Comparison of ENCODE assay signal across 8 cellular contexts in genomic region chr5:151022511-151023018, GRCh38. TPM values are rescaled to one million over a fixed set of nuclear protein-coding genes. Genes with fewer than 3 reads are reported as not detected.
A peak's percentile ranks its signal among the peaks of the same experiment; 100 is the strongest.
DNase-seq lines count a peak whose midpoint lies in the region; ATAC-seq and TF ChIP-seq lines count a peak whose summit lies in the region.

No MANE protein-coding gene starts in this region.

- H3K27me3 ChIP-seq in fibroblast of lung (ENCODE audit: control insufficient read depth, insufficient read depth, low read length) (no peaks in the 10 kb centered on the region), transverse colon (no peaks in the 10 kb centered on the region)

- no peaks in the 10 kb centered on the region for H3K9me3 Mint-ChIP-seq in activated T-cell treated with anti-CD3 and anti-CD28 coated beads, Interleukin-2, amount 50 U/mL, for 72 hours
- H3K9me3 Mint-ChIP-seq in activated T-cell treated with anti-CD3 and anti-CD28 coated beads, Interleukin-2, amount 50 U/mL, for 4 hours = no peaks in the 10 kb centered on the region
- H3K9me3 Mint-ChIP-seq in nephron progenitor cell = no peaks in the 10 kb centered on the region

- TF ChIP-seq CTCF in fibroblast of lung (conservative IDR thresholded peaks at IDR 0.05 in 1 of 2, IDR thresholded peaks at IDR 0.05 in 1 of 2; ENCODE audit: low read depth in 1 of 2, low read length in 2 of 2) (no peak), nephron progenitor cell (IDR thresholded peaks at IDR 0.05) (no peak), transverse colon (IDR thresholded peaks at IDR 0.05) (no peak)

- H3K27me3 Mint-ChIP-seq in activated T-cell treated with anti-CD3 and anti-CD28 coated beads, Interleukin-2, amount 50 U/mL, for 72 hours (ENCODE audit: low read depth) = peaks cover 5% of the 10 kb centered on the region
- H3K27me3 Mint-ChIP-seq in activated T-cell treated with anti-CD3 and anti-CD28 coated beads, Interleukin-2, amount 50 U/mL, for 4 hours (ENCODE audit: low read depth) = no peaks in the 10 kb centered on the region
- H3K27me3 Mint-ChIP-seq in nephron progenitor cell (ENCODE audit: low read depth, poor library complexity) = peaks cover 23% of the 10 kb centered on the region

- no peak overlapping the region for H3K9ac ChIP-seq in fibroblast of lung (ENCODE audit: insufficient read depth, low read length)

- ATAC-seq in activated T-cell treated with anti-CD3 and anti-CD28 coated beads, Interleukin-2, amount 50 U/mL, for 72 hours (replicated peaks in 1 of 2) = peak; percentile 16 to 38
- ATAC-seq in activated T-cell treated with anti-CD3 and anti-CD28 coated beads, Interleukin-2, amount 50 U/mL, for 4 hours = no peak
- ATAC-seq in HG03469 (IDR thresholded peaks at IDR 0.05; ENCODE audit: unreplicated experiment) (no peak), GM18867 (IDR thresholded peaks at IDR 0.05; ENCODE audit: unreplicated experiment) (no peak)

- peak overlapping the region; percentile 38 for H3K27ac Mint-ChIP-seq in activated T-cell treated with anti-CD3 and anti-CD28 coated beads, Interleukin-2, amount 50 U/mL, for 72 hours
- no peak overlapping the region for H3K27ac Mint-ChIP-seq in nephron progenitor cell

- peak in 1 of 2 donors; percentile 13 for DNase-seq in activated T-cell treated with anti-CD3 and anti-CD28 coated beads, Interleukin-2, amount 50 U/mL, for 72 hours
- DNase-seq in activated T-cell treated with anti-CD3 and anti-CD28 coated beads, Interleukin-2, amount 50 U/mL, for 4 hours = no peak
- DNase-seq in fibroblast of lung (ENCODE audit: low read depth in 2 of 2) (peak in 1 of 2 donors; percentile 72), nephron progenitor cell (no peak), transverse colon (no peak), NCI-H1417 (lab: John Stamatoyannopoulos, UW) (no peak)

- 69 to 77% methylated on average over 2 to 7 of the region's 7 CpGs for WGBS in transverse colon (ENCODE audit: low coverage in 1 of 2), 2 donors

- peaks cover 4 to 9% of the 10 kb centered on the region in 2 donors for H3K36me3 Mint-ChIP-seq in activated T-cell treated with anti-CD3 and anti-CD28 coated beads, Interleukin-2, amount 50 U/mL, for 72 hours (ENCODE audit: insufficient read depth in 2 of 2)
- H3K36me3 Mint-ChIP-seq in activated T-cell treated with anti-CD3 and anti-CD28 coated beads, Interleukin-2, amount 50 U/mL, for 4 hours (ENCODE audit: insufficient read depth) = peaks cover 11% of the 10 kb centered on the region
- peaks cover 17% of the 10 kb centered on the region for H3K36me3 Mint-ChIP-seq in nephron progenitor cell (ENCODE audit: low read depth)

- H3K4me2 ChIP-seq in fibroblast of lung (ENCODE audit: extremely low read depth, insufficient read depth, low read length) = peak overlapping the region; percentile 66

- H3K4me1 Mint-ChIP-seq in activated T-cell treated with anti-CD3 and anti-CD28 coated beads, Interleukin-2, amount 50 U/mL, for 72 hours (ENCODE audit: low read depth) = peaks cover 18% of the 10 kb centered on the region
- H3K4me1 Mint-ChIP-seq in activated T-cell treated with anti-CD3 and anti-CD28 coated beads, Interleukin-2, amount 50 U/mL, for 4 hours (ENCODE audit: low read depth) = peaks cover 21% of the 10 kb centered on the region
- H3K4me1 Mint-ChIP-seq in nephron progenitor cell = peaks cover 20% of the 10 kb centered on the region

- no peak for TF ChIP-seq EP300 in transverse colon (IDR thresholded peaks at IDR 0.05; ENCODE audit: low read depth)

- H3K4me3 Mint-ChIP-seq in activated T-cell treated with anti-CD3 and anti-CD28 coated beads, Interleukin-2, amount 50 U/mL, for 72 hours = no peak overlapping the region
- no peak overlapping the region for H3K4me3 Mint-ChIP-seq in activated T-cell treated with anti-CD3 and anti-CD28 coated beads, Interleukin-2, amount 50 U/mL, for 4 hours
- H3K4me3 Mint-ChIP-seq in nephron progenitor cell = peak overlapping the region; percentile 67

- no peak for TF ChIP-seq POLR2A in transverse colon (IDR thresholded peaks at IDR 0.05)

- H3K36me3 ChIP-seq in fibroblast of lung (ENCODE audit: control insufficient read depth, insufficient read depth, low read length) = peaks cover under 1% of the 10 kb centered on the region
- H3K36me3 ChIP-seq in transverse colon = peaks cover 0 to 1% (median 0%) of the 10 kb centered on the region in 4 donors

- intact Hi-C loops in transverse colon (cut with DNase I; ENCODE audit: low total_unique reads) = no loop called here

- no peak overlapping the region for H2AFZ ChIP-seq in fibroblast of lung (ENCODE audit: low read length)

- H3K27ac ChIP-seq in fibroblast of lung (ENCODE audit: insufficient read depth, low read length) (peak overlapping the region; percentile 80), transverse colon (peak overlapping the region; percentile 74 to 88 (median 82))

- H3K4me1 ChIP-seq in fibroblast of lung (ENCODE audit: control insufficient read depth, extremely low read depth, insufficient read depth, low read length) = peaks cover 36% of the 10 kb centered on the region
- peaks cover 5 to 57% (median 33%) of the 10 kb centered on the region in 4 donors for H3K4me1 ChIP-seq in transverse colon

- H3K9me3 ChIP-seq in fibroblast of lung (ENCODE audit: control insufficient read depth, insufficient read depth, low read depth, low read length) = no peaks in the 10 kb centered on the region
- H3K9me3 ChIP-seq in transverse colon = no peaks in the 10 kb centered on the region

- in situ Hi-C loops in transverse colon (cut with MboI; ENCODE audit: low pct_ligation_motif_present in 1 of 4, low pct_unique_long_range_greater_than_20kb in 1 of 4, low sequenced_read_pairs in 3 of 4) = no loop called here

- no peaks in the 10 kb centered on the region for H3K79me2 ChIP-seq in fibroblast of lung (ENCODE audit: control insufficient read depth, insufficient read depth, low read length)

- H3K4me3 ChIP-seq in fibroblast of lung (replicated peaks in 1 of 4; ENCODE audit: control extremely low read depth in 1 of 4, insufficient read depth in 1 of 4, low read depth in 3 of 4, low read length in 4 of 4) (peak overlapping the region in 1 of 4 experiments; percentile 61), transverse colon (peak overlapping the region in 3 of 4 donors; percentile 49 to 62 (median 55))

- H4K20me1 ChIP-seq in fibroblast of lung (ENCODE audit: control insufficient read depth, extremely low read depth, insufficient read depth, low read length) = no peaks in the 10 kb centered on the region

RNA-seq across cellular contexts. Expression of gene GPX3, which starts 2.2 kb away (rescaled TPM):
- not detected for total RNA-seq in activated T-cell treated with anti-CD3 and anti-CD28 coated beads, Interleukin-2, amount 50 U/mL, for 72 hours
- 1 to 10 TPM in 2 of 3 donors, under 1 TPM in 1; 0.47 to 1.1 (median 1.0) TPM for total RNA-seq in activated T-cell treated with anti-CD3 and anti-CD28 coated beads, Interleukin-2, amount 50 U/mL, for 4 hours
- total RNA-seq in fibroblast of lung (126 and 182 TPM in 2 replicates), transverse colon (100 to 1,000 TPM; 252 to 758 (median 352) TPM)
- 217 and 267 TPM in 2 replicates for polyA plus RNA-seq in fibroblast of lung
- polyA plus RNA-seq in fibroblast of lung (2012) = 92.3 and 130 TPM in 2 replicates
- polyA minus RNA-seq in fibroblast of lung (ENCODE audit: low replicate concordance) = 201 and 308 TPM in 2 replicates

RNA-seq across cellular contexts. Expression of gene TNIP1, which starts 58.3 kb away (rescaled TPM):
- total RNA-seq in activated T-cell treated with anti-CD3 and anti-CD28 coated beads, Interleukin-2, amount 50 U/mL, for 72 hours = 100 to 1,000 TPM; 358 to 420 TPM
- 100 to 1,000 TPM; 199 to 329 (median 211) TPM for total RNA-seq in activated T-cell treated with anti-CD3 and anti-CD28 coated beads, Interleukin-2, amount 50 U/mL, for 4 hours
- total RNA-seq in fibroblast of lung (54.7 and 59.1 TPM in 2 replicates), transverse colon (100 to 1,000 TPM in 3 of 4 donors, 10 to 100 TPM in 1; 63.9 to 296 (median 223) TPM)
- 32.9 and 47.2 TPM in 2 replicates for polyA plus RNA-seq in fibroblast of lung
- 40.4 and 60.0 TPM in 2 replicates for polyA plus RNA-seq in fibroblast of lung (2012)
- polyA minus RNA-seq in fibroblast of lung (ENCODE audit: low replicate concordance) = 26.1 and 37.6 TPM in 2 replicates

Comparison
In these comparisons a context has a peak if more than half of its experiments do, and no peak if none do; other contexts are left out.
1. ATAC-seq: peak in activated T-cell treated with anti-CD3 and anti-CD28 coated beads, Interleukin-2, amount 50 U/mL, for 72 hours (2 of 2); none in activated T-cell treated with anti-CD3 and anti-CD28 coated beads, Interleukin-2, amount 50 U/mL, for 4 hours (0 of 2), HG03469 (single experiment) and GM18867 (single experiment).
2. RNA of gene GPX3, which starts 2.2 kb away (total RNA-seq): 252 to 758 TPM in transverse colon and 126 to 182 TPM in fibroblast of lung; 0.47 to 1.1 TPM in activated T-cell treated with anti-CD3 and anti-CD28 coated beads, Interleukin-2, amount 50 U/mL, for 4 hours and not detected in activated T-cell treated with anti-CD3 and anti-CD28 coated beads, Interleukin-2, amount 50 U/mL, for 72 hours; every median in the first group is over 10 times any median in the second.